In genomic region chr17:41944943-41945342, GRCh38 we compare ENCODE assay signal across 15 cellular contexts. TPM values are rescaled to one million over a fixed set of nuclear protein-coding genes. Genes with fewer than 3 reads are reported as not detected.
DNase-seq lines count a peak whose midpoint lies in the region; ATAC-seq and TF ChIP-seq lines count a peak whose summit lies in the region.
"Had no signal": no experiment of that assay in that cellular context is flagged by ENCODE, and none has a peak within 500 bp of the region (broad histone marks: within the 10 kb centered on the region; RNA-seq: fewer than 3 reads in every experiment).

No MANE protein-coding gene starts in this region.

- DNase-seq in left lobe of liver (ENCODE audit: low spot score) (no peak), lower lobe of right lung (no peak), thyroid gland (peak; percentile 62 to 73), T-helper 1 cell (no peak), H7 (no peak), endodermal cell (no peak)
- DNase-seq: CD4-positive, alpha-beta T cell; DMS79; H9; IMR-90 had no signal

- H3K4me3 ChIP-seq in Loucy (ENCODE audit: low read length, poor library complexity, severe bottlenecking) (no peak overlapping the region), lower lobe of right lung (no peak overlapping the region), thyroid gland (replicated peaks in 1 of 3) (no peak overlapping the region), H7 (ENCODE audit: insufficient read depth, low read depth, low read length) (no peak overlapping the region), endodermal cell (ENCODE audit: low read length) (no peak overlapping the region)
- H3K4me3 ChIP-seq: BLaER1 treated with 17β-estradiol and CSF1 and Interleukin-3, amounts not matched to agents 10 nM and 100 nM; GM12878; GM23338 had no signal

- TF ChIP-seq CTCF in Loucy (conservative IDR thresholded peaks at IDR 0.05; ENCODE audit: low read length) = no peak
- TF ChIP-seq CTCF in lower lobe of right lung (IDR thresholded peaks at IDR 0.05) = no peak
- TF ChIP-seq CTCF in thyroid gland (IDR thresholded peaks at IDR 0.05) = no peak
- no peak for TF ChIP-seq CTCF in endodermal cell (conservative IDR thresholded peaks at IDR 0.05)

- H3K27ac ChIP-seq in lower lobe of right lung (peak overlapping the region; percentile 44), thyroid gland (peak overlapping the region; percentile 46 to 86 (median 76)), endodermal cell (ENCODE audit: low read depth, low read length) (no peak overlapping the region)
- H3K27ac ChIP-seq: 22Rv1; BLaER1 treated with 17β-estradiol and CSF1 and Interleukin-3, amounts not matched to agents 10 nM and 100 nM had no signal

- no peak overlapping the region for H3K4me2 ChIP-seq in Loucy (ENCODE audit: low read depth, low read length, poor library complexity, severe bottlenecking)
- H3K4me2 ChIP-seq: BLaER1 treated with 17β-estradiol and CSF1 and Interleukin-3, amounts not matched to agents 10 nM and 100 nM; GM23338 had no signal

- no peaks in the 10 kb centered on the region for H3K9me2 ChIP-seq in Loucy (replicated peaks; ENCODE audit: low read depth, low read length)

- 28 to 48% methylated on average over 3 of the region's 3 CpGs for WGBS in thyroid gland, 2 donors
- 88 to 90% methylated on average over 2 to 3 of the region's 3 CpGs for WGBS in endodermal cell (ENCODE audit: insufficient coverage in 1 of 2, insufficient read length in 1 of 2), 2 experiments

- H3K27me3 ChIP-seq in Loucy (ENCODE audit: insufficient read depth, low read length, poor library complexity, severe bottlenecking) (no peaks in the 10 kb centered on the region), lower lobe of right lung (ENCODE audit: low read depth) (no peaks in the 10 kb centered on the region), thyroid gland (no peaks in the 10 kb centered on the region), H7 (ENCODE audit: control insufficient read depth, insufficient read depth, low read length) (no peaks in the 10 kb centered on the region), endodermal cell (ENCODE audit: control insufficient read depth, insufficient read depth, low read length, poor library complexity, severe bottlenecking) (no peaks in the 10 kb centered on the region)
- H3K27me3 ChIP-seq: BLaER1 treated with 17β-estradiol and CSF1 and Interleukin-3, amounts not matched to agents 10 nM and 100 nM had no signal

- H3K9ac ChIP-seq in Loucy (ENCODE audit: low read depth, low read length, poor library complexity, severe bottlenecking) = no peak overlapping the region
- H3K9ac ChIP-seq in endodermal cell (ENCODE audit: extremely low read depth, low read length, poor library complexity, severe bottlenecking) = no peak overlapping the region
- H3K9ac ChIP-seq: BLaER1 treated with 17β-estradiol and CSF1 and Interleukin-3, amounts not matched to agents 10 nM and 100 nM had no signal

- 0 out of 2 replicates have a peak overlapping the region, but pooled peaks have one; percentile 26 for H2AFZ ChIP-seq in Loucy (ENCODE audit: low read length)
- H2AFZ ChIP-seq: GM23338 had no signal

- H3K36me3 ChIP-seq in Loucy (ENCODE audit: insufficient read depth, low read length) (no peaks in the 10 kb centered on the region), lower lobe of right lung (peaks cover 5% of the 10 kb centered on the region), thyroid gland (no peaks in the 10 kb centered on the region), H7 (replicated peaks; ENCODE audit: control insufficient read depth, insufficient read depth, low read length) (no peaks in the 10 kb centered on the region), endodermal cell (ENCODE audit: control insufficient read depth, insufficient read depth, low read length) (peaks cover 7% of the 10 kb centered on the region)
- H3K36me3 ChIP-seq: BLaER1 treated with 17β-estradiol and CSF1 and Interleukin-3, amounts not matched to agents 10 nM and 100 nM had no signal

- H3K4me1 Mint-ChIP-seq in endodermal cell = no peaks in the 10 kb centered on the region
- H3K4me1 Mint-ChIP-seq: GM23338, H9 had no signal

- H3K27ac Mint-ChIP-seq in endodermal cell = no peak overlapping the region
- H3K27ac Mint-ChIP-seq: CD4-positive, alpha-beta T cell; GM23338 had no signal

- peaks cover 11% of the 10 kb centered on the region for H3K36me3 Mint-ChIP-seq in endodermal cell (ENCODE audit: low read depth)

- no peaks in the 10 kb centered on the region for H3F3A ChIP-seq in Loucy (ENCODE audit: low read depth)

- ATAC-seq in left lobe of liver = peak; percentile 42
- ATAC-seq in lower lobe of right lung = peak; percentile 56 to 66
- ATAC-seq: GM12878, GM23338 had no signal

- H4K20me1 ChIP-seq in Loucy (ENCODE audit: insufficient read depth, low read length, poor library complexity, severe bottlenecking) = no peaks in the 10 kb centered on the region
- H4K20me1 ChIP-seq: BLaER1 treated with 17β-estradiol and CSF1 and Interleukin-3, amounts not matched to agents 10 nM and 100 nM had no signal

- peaks cover 6% of the 10 kb centered on the region for H3K4me1 ChIP-seq in Loucy (ENCODE audit: insufficient read depth, low read length, poor library complexity, severe bottlenecking)
- H3K4me1 ChIP-seq in lower lobe of right lung = no peaks in the 10 kb centered on the region
- H3K4me1 ChIP-seq in thyroid gland = peaks cover 19 to 24% of the 10 kb centered on the region in 2 donors
- H3K4me1 ChIP-seq in endodermal cell (ENCODE audit: control insufficient read depth, insufficient read depth, low read length) = no peaks in the 10 kb centered on the region

- intact Hi-C loops in lower lobe of right lung (cut with DNase I) (no loop called here), thyroid gland (cut with DNase I) (no loop called here)

- no peaks in the 10 kb centered on the region for H3K79me2 ChIP-seq in Loucy (ENCODE audit: insufficient read depth, low read length)

- H3K27me3 Mint-ChIP-seq in endodermal cell (ENCODE audit: insufficient read depth) = no peaks in the 10 kb centered on the region
- H3K27me3 Mint-ChIP-seq: CD4-positive, alpha-beta T cell had no signal

- H3K4me3 Mint-ChIP-seq in endodermal cell = no peak overlapping the region
- H3K4me3 Mint-ChIP-seq: CD4-positive, alpha-beta T cell; GM23338; H9 had no signal

- H3K9me3 Mint-ChIP-seq in endodermal cell = no peaks in the 10 kb centered on the region
- H3K9me3 Mint-ChIP-seq: CD4-positive, alpha-beta T cell; GM23338; H9 had no signal

- no peak for TF ChIP-seq POLR2A in thyroid gland (IDR thresholded peaks at IDR 0.05)

- H3K9me3 ChIP-seq in Loucy (ENCODE audit: insufficient read depth, low read depth, low read length) (no peaks in the 10 kb centered on the region), lower lobe of right lung (no peaks in the 10 kb centered on the region), thyroid gland (no peaks in the 10 kb centered on the region), endodermal cell (ENCODE audit: control insufficient read depth, low read length) (no peaks in the 10 kb centered on the region)
- H3K9me3 ChIP-seq: BLaER1 treated with 17β-estradiol and CSF1 and Interleukin-3, amounts not matched to agents 10 nM and 100 nM had no signal

RNA-seq across cellular contexts. Expression of gene ODAD4, which starts 14.5 kb away (rescaled TPM):
- total RNA-seq in left lobe of liver = 0.30 TPM
- total RNA-seq in lower lobe of right lung = 5.4 TPM
- 1 to 10 TPM; 3.0 to 8.2 (median 3.8) TPM for total RNA-seq in thyroid gland
- 0.28 and 0.85 TPM in 2 replicates for total RNA-seq in H7 (2014; rRNA removed; shearing (Covaris generic))
- 1 to 10 TPM; 3.9 to 4.7 TPM for total RNA-seq in endodermal cell
- polyA plus RNA-seq in endodermal cell (2013, experiment 1 of 2) = 4.5 TPM
- 4.1 TPM for polyA plus RNA-seq in endodermal cell (2013, experiment 2 of 2)

RNA-seq across cellular contexts. Expression of gene CNP, which starts 21.7 kb away (rescaled TPM):
- total RNA-seq in left lobe of liver (31.4 TPM), lower lobe of right lung (46.3 TPM), thyroid gland (10 to 100 TPM; 41.8 to 65.2 (median 53.8) TPM), endodermal cell (10 to 100 TPM; 64.3 to 79.6 TPM)
- 32.8 and 46.1 TPM in 2 replicates for total RNA-seq in H7 (2014; rRNA removed; shearing (Covaris generic))
- polyA plus RNA-seq in endodermal cell (2013, experiment 1 of 2) = 57.7 TPM
- polyA plus RNA-seq in endodermal cell (2013, experiment 2 of 2) = 55.6 TPM

RNA-seq across cellular contexts. Expression of gene ACLY, which starts 26.2 kb away (rescaled TPM):
- 20.9 TPM for total RNA-seq in left lobe of liver
- total RNA-seq in lower lobe of right lung = 105 TPM
- 10 to 100 TPM; 62.6 to 85.2 (median 78.8) TPM for total RNA-seq in thyroid gland
- total RNA-seq in H7 (2014; rRNA removed; shearing (Covaris generic)) = 235 and 260 TPM in 2 replicates
- total RNA-seq in endodermal cell = 100 to 1,000 TPM; 261 to 304 TPM
- polyA plus RNA-seq in endodermal cell (2013, experiment 1 of 2) = 223 TPM
- polyA plus RNA-seq in endodermal cell (2013, experiment 2 of 2) = 225 TPM

Comparison
In these comparisons a context has a peak if more than half of its experiments do, and no peak if none do; other contexts are left out.
1. DNase-seq: peak in thyroid gland (2 of 2); none in left lobe of liver (single experiment), lower lobe of right lung (single experiment), T-helper 1 cell (0 of 5), H7 (single experiment) and endodermal cell (single experiment).